ENCODE assay signal across 10 cellular contexts in the genomic region with DNA sequence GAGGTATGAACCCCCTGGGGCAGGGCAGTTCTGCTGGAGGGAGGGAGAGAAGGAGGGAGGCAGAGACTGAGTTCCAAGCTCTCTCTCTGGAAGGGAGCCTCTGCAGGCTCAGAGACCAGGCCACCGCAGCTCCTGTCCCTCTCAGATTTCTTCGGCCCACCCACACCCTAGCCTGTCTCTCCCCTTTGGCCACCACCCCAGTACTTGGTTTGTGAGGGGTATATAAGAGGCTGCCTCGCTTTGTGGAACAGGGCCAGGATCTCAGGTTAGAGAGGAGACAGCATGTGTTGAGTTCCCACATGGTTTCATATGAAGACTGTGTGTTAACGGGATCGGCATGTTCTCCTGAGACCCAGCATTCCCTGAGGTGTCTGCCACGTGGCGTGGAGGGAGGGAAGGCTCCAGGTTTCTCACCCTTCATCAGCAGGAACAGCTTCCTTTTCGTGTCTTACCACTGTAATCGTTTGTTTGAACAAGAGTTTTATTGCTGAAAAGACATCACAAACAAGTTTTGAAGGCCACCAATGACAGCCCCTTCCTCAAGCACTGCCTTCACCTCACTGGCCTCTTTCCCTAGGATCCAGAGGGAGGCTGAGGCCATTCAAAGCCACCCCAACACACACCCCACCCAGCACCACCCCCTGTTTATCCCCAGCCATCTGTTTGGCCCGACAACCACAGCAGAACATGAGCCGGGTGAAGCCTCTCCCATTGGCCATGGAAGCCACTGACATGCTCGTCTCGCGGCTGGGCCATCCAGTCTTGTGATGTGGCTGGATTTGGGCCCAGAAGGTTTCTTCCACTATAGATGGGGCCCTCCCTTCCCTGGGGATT. TPM values are rescaled to one million over a fixed set of nuclear protein-coding genes. Genes with fewer than 3 reads are reported as not detected.
DNase-seq lines count a peak whose midpoint lies in the region; ATAC-seq and TF ChIP-seq lines count a peak whose summit lies in the region.
"Had no signal": no experiment of that assay in that cellular context is flagged by ENCODE, and none has a peak within 500 bp of the region (broad histone marks: within the 10 kb centered on the region; RNA-seq: fewer than 3 reads in every experiment).

No MANE protein-coding gene starts in this region.

- peaks cover 55% of the 10 kb centered on the region for H3K4me1 Mint-ChIP-seq in activated CD8-positive, alpha-beta T cell treated with anti-CD3 and anti-CD28 coated beads for 36 hours (ENCODE audit: low read depth)
- peaks cover 73% of the 10 kb centered on the region for H3K4me1 Mint-ChIP-seq in stimulated activated effector memory CD8-positive, alpha-beta T cell treated with anti-CD3 and anti-CD28 coated beads, Interleukin-12 subunit alpha, Interleukin-12 subunit beta, amount 100 ng/mL, for 72 hours

- H3K9me3 Mint-ChIP-seq in activated CD8-positive, alpha-beta T cell treated with anti-CD3 and anti-CD28 coated beads for 36 hours: no peaks in the 10 kb centered on the region
- H3K9me3 Mint-ChIP-seq in stimulated activated effector memory CD8-positive, alpha-beta T cell treated with anti-CD3 and anti-CD28 coated beads, Interleukin-12 subunit alpha, Interleukin-12 subunit beta, amount 100 ng/mL, for 72 hours: no peaks in the 10 kb centered on the region

- ATAC-seq in activated CD8-positive, alpha-beta T cell treated with anti-CD3 and anti-CD28 coated beads for 36 hours: no peak
- no peak for ATAC-seq in stimulated activated effector memory CD8-positive, alpha-beta T cell treated with anti-CD3 and anti-CD28 coated beads, Interleukin-12 subunit alpha, Interleukin-12 subunit beta, amount 100 ng/mL, for 72 hours

- no peaks in the 10 kb centered on the region for H3K27me3 Mint-ChIP-seq in activated CD8-positive, alpha-beta T cell treated with anti-CD3 and anti-CD28 coated beads for 36 hours

- no peaks in the 10 kb centered on the region for H4K20me1 ChIP-seq in hepatocyte (ENCODE audit: insufficient read depth, poor library complexity, severe bottlenecking)

- H3K4me1 ChIP-seq in hepatocyte (ENCODE audit: insufficient read depth): peaks cover 16% of the 10 kb centered on the region

- no peak overlapping the region for H3K4me3 Mint-ChIP-seq in activated CD8-positive, alpha-beta T cell treated with anti-CD3 and anti-CD28 coated beads for 36 hours
- peak overlapping the region; percentile 26 for H3K4me3 Mint-ChIP-seq in stimulated activated effector memory CD8-positive, alpha-beta T cell treated with anti-CD3 and anti-CD28 coated beads, Interleukin-12 subunit alpha, Interleukin-12 subunit beta, amount 100 ng/mL, for 72 hours

- 60% methylated on average over 14 of the region's 14 CpGs for WGBS in hepatocyte (ENCODE audit: low lambda C conversion rate, missing lambda C conversion rate)

- H2AFZ ChIP-seq in hepatocyte: no peak overlapping the region

- intact Hi-C loops in activated CD8-positive, alpha-beta T cell treated with anti-CD3 and anti-CD28 coated beads for 36 hours (cut with micrococcal nuclease): loop anchor here (5.0 kb wide), 1 partner anchor 68 kb away; no protein-coding TSS in a partner anchor

- TF ChIP-seq CTCF in activated CD8-positive, alpha-beta T cell treated with anti-CD3 and anti-CD28 coated beads for 36 hours (IDR thresholded peaks at IDR 0.05): no peak
- TF ChIP-seq CTCF in hepatocyte (IDR thresholded peaks at IDR 0.05; ENCODE audit: poor library complexity): no peak

- no peaks in the 10 kb centered on the region for H3K9me3 ChIP-seq in hepatocyte (ENCODE audit: low read depth)

- POLR2A ChIA-PET in activated CD8-positive, alpha-beta T cell treated with anti-CD3 and anti-CD28 coated beads for 36 hours (lab: Charles Lee): interaction anchor here (0.9 to 13.9 kb wide), 3 partner anchors 13 to 36 kb away, joined by 3 to 276 read pairs (median 74); no protein-coding TSS in a partner anchor

- H3K36me3 ChIP-seq in hepatocyte (replicated peaks; ENCODE audit: insufficient read depth, low read depth): no peaks in the 10 kb centered on the region

- H3K27me3 ChIP-seq in hepatocyte: no peaks in the 10 kb centered on the region

- peak overlapping the region; percentile 54 for H3K27ac ChIP-seq in hepatocyte
- H3K27ac ChIP-seq: 22Rv1 had no signal

- peaks cover 20% of the 10 kb centered on the region for H3K36me3 Mint-ChIP-seq in activated CD8-positive, alpha-beta T cell treated with anti-CD3 and anti-CD28 coated beads for 36 hours (ENCODE audit: low read depth)
- peaks cover 34% of the 10 kb centered on the region for H3K36me3 Mint-ChIP-seq in stimulated activated effector memory CD8-positive, alpha-beta T cell treated with anti-CD3 and anti-CD28 coated beads, Interleukin-12 subunit alpha, Interleukin-12 subunit beta, amount 100 ng/mL, for 72 hours

- no peak overlapping the region for H3K4me3 ChIP-seq in hepatocyte

- CTCF ChIA-PET in activated CD8-positive, alpha-beta T cell treated with anti-CD3 and anti-CD28 coated beads for 36 hours (lab: Charles Lee): interaction anchor here (0.6 to 11.0 kb wide), 2 partner anchors 28 to 34 kb away, joined by 3 to 110 read pairs; no protein-coding TSS in a partner anchor

- H3K4me2 ChIP-seq in hepatocyte: no peak overlapping the region

- peak; percentile 1 for DNase-seq in DMS53 (lab: John Stamatoyannopoulos, UW)
- no peak for DNase-seq in DMS53 treated with DMSO at 0.1 percent for 48 hours (lab: John Stamatoyannopoulos, UW; ENCODE audit: unreplicated experiment)
- no peak for DNase-seq in activated CD8-positive, alpha-beta T cell treated with anti-CD3 and anti-CD28 coated beads for 36 hours
- DNase-seq in hepatocyte (ENCODE audit: low spot score): peak; percentile 24
- DNase-seq in stimulated activated effector memory CD8-positive, alpha-beta T cell treated with anti-CD3 and anti-CD28 coated beads, Interleukin-12 subunit alpha, Interleukin-12 subunit beta, amount 100 ng/mL, for 72 hours (ENCODE audit: low spot score in 2 of 2): peak in 1 of 2 donors; percentile 48
- no peak for DNase-seq in occipital lobe (lab: John Stamatoyannopoulos, UW)
- no peak for DNase-seq in NCI-H345 (lab: John Stamatoyannopoulos, UW)
- no peak for DNase-seq in activated naive CD4-positive, alpha-beta T cell treated with anti-CD3 and anti-CD28 coated beads, Interleukin-2, amount 50 U/mL, for 16 hours
- DNase-seq: activated CD4-positive, alpha-beta T cell treated with anti-CD3 and anti-CD28 coated beads, Interleukin-2, amount 50 U/mL, for 4 hours had no signal

- H3K9me2 ChIP-seq in hepatocyte (replicated peaks; ENCODE audit: insufficient read depth): no peaks in the 10 kb centered on the region

- H3K79me2 ChIP-seq in hepatocyte: peaks cover under 1% of the 10 kb centered on the region

- H3K27ac Mint-ChIP-seq in activated CD8-positive, alpha-beta T cell treated with anti-CD3 and anti-CD28 coated beads for 36 hours: peak overlapping the region; percentile 58
- H3K27ac Mint-ChIP-seq in stimulated activated effector memory CD8-positive, alpha-beta T cell treated with anti-CD3 and anti-CD28 coated beads, Interleukin-12 subunit alpha, Interleukin-12 subunit beta, amount 100 ng/mL, for 72 hours: peak overlapping the region; percentile 100

RNA-seq across cellular contexts. Expression of gene BHLHE40, which starts 9.8 kb away (rescaled TPM):
- total RNA-seq in activated CD8-positive, alpha-beta T cell treated with anti-CD3 and anti-CD28 coated beads for 36 hours: 100 to 1,000 TPM; 456 to 470 TPM
- total RNA-seq in hepatocyte (67.1 and 71.6 TPM in 2 replicates), occipital lobe (6.6 TPM)
- polyA plus RNA-seq in hepatocyte: 116 and 140 TPM in 2 replicates

Comparison
In these comparisons a context has a peak if more than half of its experiments do, and no peak if none do; other contexts are left out.
1. DNase-seq: peak in DMS53 (single experiment) and hepatocyte (single experiment); none in DMS53 treated with DMSO at 0.1 percent for 48 hours (single experiment), activated CD8-positive, alpha-beta T cell treated with anti-CD3 and anti-CD28 coated beads for 36 hours (single experiment), occipital lobe (single experiment), NCI-H345 (single experiment) and activated naive CD4-positive, alpha-beta T cell treated with anti-CD3 and anti-CD28 coated beads, Interleukin-2, amount 50 U/mL, for 16 hours (single experiment).